Comparison of ENCODE assay signal across 1 cellular context in genomic region chr1:21607549-21608529, GRCh38.
TF ChIP-seq lines count a peak whose summit lies in the region.

No MANE protein-coding gene starts in this region.

TF ChIP-seq in K562, 482 proteins besides CTCF, POLR2A, EP300 and RAD21 (continued from another document and continues in another):
- TF ChIP-seq DEAF1 (CRISPR knock-in tag; IDR thresholded peaks at IDR 0.05) (no peak), ELF4 (CRISPR knock-in tag; IDR thresholded peaks at IDR 0.05) (peak; percentile 81; the same call in 1 of the 2 replicates), RBFOX2 (IDR thresholded peaks at IDR 0.05; ENCODE audit: low read depth, low read length) (peak; percentile 89), MEIS2 (IDR thresholded peaks at IDR 0.05; ENCODE audit: partially characterized antibody) (peak; percentile 90), KLF16 (IDR thresholded peaks at IDR 0.05) (no peak), HMGN3 (IDR thresholded peaks at IDR 0.05; ENCODE audit: borderline replicate concordance, extremely low read depth, insufficient read length, low read depth, low read length) (peak; percentile 59), CHAMP1 (IDR thresholded peaks at IDR 0.05) (no peak), MXD1 (CRISPR knock-in tag; IDR thresholded peaks at IDR 0.05; ENCODE audit: borderline replicate concordance, poor library complexity, severe bottlenecking) (no peak), SMARCA5 (IDR thresholded peaks at IDR 0.05) (no peak), FOXK1 (CRISPR knock-in tag; IDR thresholded peaks at IDR 0.05; ENCODE audit: borderline replicate concordance) (no peak), KLF13 (tag; IDR thresholded peaks at IDR 0.05; ENCODE audit: borderline replicate concordance, low read depth) (peak; percentile 43; the same call in 1 of the 2 replicates), PRDM10 (IDR thresholded peaks at IDR 0.05; ENCODE audit: partially characterized antibody) (peak; percentile 64), ZNF175 (CRISPR knock-in tag; IDR thresholded peaks at IDR 0.05; ENCODE audit: low read depth) (no peak), ZC3H4 (CRISPR knock-in tag; IDR thresholded peaks at IDR 0.05; ENCODE audit: borderline replicate concordance) (no peak), ATF7 (IDR thresholded peaks at IDR 0.05) (peak; percentile 70; the same call in 1 of the 2 replicates), NFE2L1 (tag; IDR thresholded peaks at IDR 0.05; ENCODE audit: borderline replicate concordance, low read depth) (no peak), ZNF311 (CRISPR knock-in tag; IDR thresholded peaks at IDR 0.05) (no peak), ETS2 (tag; IDR thresholded peaks at IDR 0.05; ENCODE audit: borderline replicate concordance, poor library complexity, severe bottlenecking) (no peak), POLR2AphosphoS2 (IDR thresholded peaks at IDR 0.05; ENCODE audit: low read length) (peak; percentile 90; the same call in 1 of the 2 replicates), NCOR1 (IDR thresholded peaks at IDR 0.05) (no peak), ZNF263 (CRISPR knock-in tag; IDR thresholded peaks at IDR 0.05; ENCODE audit: borderline replicate concordance) (no peak), TAF1 (IDR thresholded peaks at IDR 0.05; ENCODE audit: control insufficient read depth, extremely low read depth, insufficient read depth, low read length, severe bottlenecking) (peak; percentile 56), GTF2F1 (IDR thresholded peaks at IDR 0.05; ENCODE audit: low read depth, low read length) (peak; percentile 63; the same call in 1 of the 2 replicates), MYNN (IDR thresholded peaks at IDR 0.05) (no peak), MYNN (CRISPR knock-in tag; IDR thresholded peaks at IDR 0.05) (no peak), LCOR (CRISPR knock-in tag; IDR thresholded peaks at IDR 0.05) (peak; percentile 37; the same call in 1 of the 2 replicates), CLOCK (CRISPR knock-in tag; IDR thresholded peaks at IDR 0.05; ENCODE audit: borderline replicate concordance) (no peak), PYGO2 (tag; IDR thresholded peaks at IDR 0.05) (0 out of 2 replicates have a peak, but pooled peaks have one; percentile 18), ZNF586 (CRISPR knock-in tag; conservative IDR thresholded peaks at IDR 0.05) (no peak), POLR2G (IDR thresholded peaks at IDR 0.05; ENCODE audit: low read depth, low read length) (peak; percentile 84), MIER1 (IDR thresholded peaks at IDR 0.05; ENCODE audit: low read depth) (0 out of 2 replicates have a peak, but pooled peaks have one; percentile 44), TFAP4 (CRISPR knock-in tag; IDR thresholded peaks at IDR 0.05; ENCODE audit: borderline replicate concordance) (peak; percentile 81), FOSL1 (tag; conservative IDR thresholded peaks at IDR 0.05) (no peak), OTX1 (CRISPR knock-in tag; IDR thresholded peaks at IDR 0.05) (peak; percentile 76; the same call in 1 of the 2 replicates), PCBP1 (IDR thresholded peaks at IDR 0.05; ENCODE audit: low read depth, low read length, poor library complexity, severe bottlenecking) (peak; percentile 58), KLF6 (CRISPR knock-in tag; IDR thresholded peaks at IDR 0.05; ENCODE audit: borderline replicate concordance) (0 out of 2 replicates have a peak, but pooled peaks have one; percentile 11), ESRRA (IDR thresholded peaks at IDR 0.05; ENCODE audit: borderline replicate concordance, low read depth) (peak; percentile 66), SUPT5H (IDR thresholded peaks at IDR 0.05) (peak; percentile 77), EGR1 (conservative IDR thresholded peaks at IDR 0.05) (peak; percentile 81), HNRNPL (IDR thresholded peaks at IDR 0.05; ENCODE audit: low read depth, low read length) (no peak), ZFPM2 (CRISPR knock-in tag; IDR thresholded peaks at IDR 0.05) (0 out of 2 replicates have a peak, but pooled peaks have one; percentile 44), MBD2 (IDR thresholded peaks at IDR 0.05; ENCODE audit: borderline replicate concordance, low read depth) (peak; percentile 62), SAFB2 (IDR thresholded peaks at IDR 0.05; ENCODE audit: borderline replicate concordance, low read depth, low read length, severe bottlenecking) (no peak), CHD2 (IDR thresholded peaks at IDR 0.05; ENCODE audit: low read depth, low read length) (0 out of 2 replicates have a peak, but pooled peaks have one; percentile 11), TEAD1 (CRISPR knock-in tag; IDR thresholded peaks at IDR 0.05) (peak in 1 of 2 experiments; percentile 66; a peak in 1 of 4 replicates), KLF1 (tag; IDR thresholded peaks at IDR 0.05) (peak; percentile 67; the same call in 1 of the 2 replicates), NKRF (IDR thresholded peaks at IDR 0.05; ENCODE audit: borderline replicate concordance) (peak; percentile 21; the same call in 1 of the 2 replicates), AFF4 (CRISPR knock-in tag; IDR thresholded peaks at IDR 0.05) (no peak), EHMT2 (IDR thresholded peaks at IDR 0.05) (peak; percentile 56; the same call in 1 of the 2 replicates)
